ENCODE assay signal across 27 cellular contexts in the genomic region with DNA sequence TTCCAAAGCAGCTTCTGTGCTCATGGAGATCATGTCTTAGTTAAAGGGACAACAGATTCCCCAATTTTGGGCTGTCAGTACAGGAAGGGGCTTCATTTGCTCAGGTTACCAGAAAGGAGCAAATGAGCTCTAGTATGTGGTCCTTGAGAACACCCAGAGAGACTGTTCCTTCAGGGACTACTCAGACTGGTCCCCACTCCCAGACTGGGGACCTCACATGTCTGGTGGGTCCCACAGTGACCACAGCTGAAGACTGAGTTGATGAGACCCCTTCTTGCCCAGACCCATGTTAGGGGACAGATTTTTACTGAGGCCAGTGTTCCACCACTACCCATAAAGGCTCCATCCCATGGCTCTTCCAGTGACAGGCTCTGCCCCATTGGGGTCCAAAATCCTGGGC.
"Had no signal": no experiment of that assay in that cellular context is flagged by ENCODE, and none has a peak within 500 bp of the region (broad histone marks: within the 10 kb centered on the region; RNA-seq: fewer than 3 reads in every experiment).

No MANE protein-coding gene starts in this region.

- FAIRE-seq: urothelium cell line had no signal

- H3K27me3 ChIP-seq: stomach, suprapubic skin, testis, thyroid gland, tibial artery, tibial nerve, transverse colon, upper lobe of left lung, upper lobe of right lung, uterus, vagina had no signal

- H3K27ac ChIP-seq: stomach, suprapubic skin, testis, thoracic aorta, thyroid gland, tibial artery, tibial nerve, transverse colon, upper lobe of left lung, upper lobe of right lung, uterus, vagina had no signal

- H3K36me3 ChIP-seq: stomach, suprapubic skin, thoracic aorta, thyroid gland, tibial artery, tibial nerve, transverse colon, upper lobe of left lung, upper lobe of right lung, uterus, vagina had no signal

- H3K4me1 ChIP-seq: stomach, suprapubic skin, testis, thyroid gland, tibial artery, tibial nerve, transverse colon, upper lobe of left lung, upper lobe of right lung, uterus, vagina had no signal

- H3K9me3 ChIP-seq: testis, thoracic aorta, thyroid gland, upper lobe of right lung, uterus, vagina had no signal

- ATAC-seq: stimulated activated effector memory CD8-positive, alpha-beta T cell treated with anti-CD3 and anti-CD28 coated beads, Interleukin-12 subunit alpha, Interleukin-12 subunit beta, amount 100 ng/mL, for 72 hours; stimulated activated memory B cell treated with anti-CD40 and anti-IgM and Interleukin-4, amounts not matched to agents 10 μg/mL and 1 μg/mL and 100 μg/mL, for 72 hours; stimulated activated naive B cell treated with anti-CD40 and anti-IgM and Interleukin-4, amounts not matched to agents 10 μg/mL and 1 μg/mL and 100 μg/mL, for 72 hours; stimulated activated naive CD8-positive, alpha-beta T cell treated with anti-CD3 and anti-CD28 coated beads, Interleukin-15, amount 100 ng/mL, for 72 hours; stimulated activated naive CD8-positive, alpha-beta T cell treated with anti-CD3 and anti-CD28 coated beads, Interleukin-15, Interleukin-2, amounts not matched to agents 100 U/mL and 50 U/mL, for 24 hours; upper lobe of right lung had no signal

- DNase-seq: stimulated activated CD4-positive, alpha-beta T cell treated with anti-CD3 and anti-CD28 coated beads, Interleukin-2, amount 100 ng/mL, for 48 hours; stimulated activated CD4-positive, alpha-beta T cell treated with anti-CD3 and anti-CD28 coated beads, Interleukin-4, amount 100 ng/mL, for 1 hour; stimulated activated CD4-positive, alpha-beta T cell treated with anti-CD3 and anti-CD28 coated beads, Interleukin-4, amount 100 ng/mL, for 24 hours; stimulated activated CD4-positive, alpha-beta T cell treated with anti-CD3 and anti-CD28 coated beads, Interleukin-4, amount 100 ng/mL, for 4 hours; stimulated activated CD8-positive, alpha-beta memory T cell treated with anti-CD3 and anti-CD28 coated beads, Interleukin-4, amount 100 ng/mL, for 48 hours; stimulated activated naive B cell treated with anti-CD40 and anti-IgM and Interleukin-4, amounts not matched to agents 10 μg/mL and 1 μg/mL and 100 μg/mL, for 72 hours; stimulated activated naive CD4-positive, alpha-beta T cell; stimulated activated naive CD4-positive, alpha-beta T cell treated with Interleukin-2 at 50 U/mL for 16 hours; stimulated activated naive CD8-positive, alpha-beta T cell treated with anti-CD3 and anti-CD28 coated beads, Interleukin-15, amount 100 ng/mL, for 72 hours; stimulated activated naive CD8-positive, alpha-beta T cell treated with anti-CD3 and anti-CD28 coated beads, Interleukin-15, Interleukin-2, amounts not matched to agents 100 U/mL and 50 U/mL, for 24 hours; stomach; substantia nigra; testis; thyroid gland; tibial artery; transverse colon; trophoblast cell; upper lobe of left lung; upper lobe of right lung; uterus had no signal

- H3K4me3 ChIP-seq: stomach, suprapubic skin, testis, thoracic aorta, thyroid gland, tibial artery, tibial nerve, transverse colon, upper lobe of left lung, upper lobe of right lung, uterus, vagina had no signal
